24 cellular contexts compared by ENCODE assay signal in genomic region chr20:1644101-1644962, GRCh38. TPM values are rescaled to one million over a fixed set of nuclear protein-coding genes. Genes with fewer than 3 reads are reported as not detected.
A peak's percentile ranks its signal among the peaks of the same experiment; 100 is the strongest.
DNase-seq lines count a peak whose midpoint lies in the region; ATAC-seq, FAIRE-seq and TF ChIP-seq lines count a peak whose summit lies in the region.
"Had no signal": no experiment of that assay in that cellular context is flagged by ENCODE, and none has a peak within 500 bp of the region (broad histone marks: within the 10 kb centered on the region; RNA-seq: fewer than 3 reads in every experiment).

No MANE protein-coding gene starts in this region.

- H3K4me1 ChIP-seq in sigmoid colon = no peaks in the 10 kb centered on the region
- H3K4me1 ChIP-seq: BE2C, SJCRH30 had no signal

- no peaks in the 10 kb centered on the region for H3K9me3 Mint-ChIP-seq in activated naive CD4-positive, alpha-beta T cell treated with anti-CD3 and anti-CD28 coated beads, Interleukin-2, amount 50 U/mL, for 24 hours
- peaks cover 3% of the 10 kb centered on the region for H3K9me3 Mint-ChIP-seq in activated naive CD4-positive, alpha-beta T cell treated with anti-CD3 and anti-CD28 coated beads for 36 hours
- H3K9me3 Mint-ChIP-seq in stimulated activated naive B cell treated with anti-CD40 and anti-IgM and Interleukin-4, amounts not matched to agents 10 μg/mL and 1 μg/mL and 100 μg/mL, for 72 hours = peaks cover 6 to 8% of the 10 kb centered on the region in 2 donors
- peaks cover 2% of the 10 kb centered on the region for H3K9me3 Mint-ChIP-seq in activated CD8-positive, alpha-beta memory T cell treated with anti-CD3 and anti-CD28 coated beads, Interleukin-2, amount 10 ng/mL, durations not matched to agents 7 days and 5 days (ENCODE audit: low read depth)
- H3K9me3 Mint-ChIP-seq: HFFc6 had no signal

- H3K36me3 Mint-ChIP-seq in activated naive CD4-positive, alpha-beta T cell treated with anti-CD3 and anti-CD28 coated beads, Interleukin-2, amount 50 U/mL, for 24 hours = peaks cover 21% of the 10 kb centered on the region
- peaks cover 39% of the 10 kb centered on the region for H3K36me3 Mint-ChIP-seq in activated naive CD4-positive, alpha-beta T cell treated with anti-CD3 and anti-CD28 coated beads for 36 hours (ENCODE audit: low read depth)
- H3K36me3 Mint-ChIP-seq in stimulated activated naive B cell treated with anti-CD40 and anti-IgM and Interleukin-4, amounts not matched to agents 10 μg/mL and 1 μg/mL and 100 μg/mL, for 72 hours = peaks cover 3 to 6% of the 10 kb centered on the region in 2 donors
- peaks cover 58% of the 10 kb centered on the region for H3K36me3 Mint-ChIP-seq in activated CD8-positive, alpha-beta memory T cell treated with anti-CD3 and anti-CD28 coated beads, Interleukin-2, amount 10 ng/mL, durations not matched to agents 7 days and 5 days

- FAIRE-seq in D721Med (lab: Jason Lieb, UNC) = no peak
- FAIRE-seq: GM12892, GM18507, H54 had no signal

- DNase-seq in activated naive CD4-positive, alpha-beta T cell treated with anti-CD3 and anti-CD28 coated beads for 36 hours = no peak
- peak; percentile 76 for DNase-seq in RPMI7951 (ENCODE audit: low read depth)
- DNase-seq in myocyte (ENCODE audit: low read depth) = peak; percentile 3
- DNase-seq in stimulated activated naive B cell treated with anti-CD40 and anti-IgM and Interleukin-4, amounts not matched to agents 10 μg/mL and 1 μg/mL and 100 μg/mL, for 72 hours = no peak
- no peak for DNase-seq in D721Med (ENCODE audit: insufficient read length, low spot score)
- no peak for DNase-seq in sigmoid colon
- no peak for DNase-seq in activated CD8-positive, alpha-beta memory T cell treated with anti-CD3 and anti-CD28 coated beads, Interleukin-2, amount 10 ng/mL, durations not matched to agents 7 days and 5 days
- DNase-seq: 8988T; BE2C; Calu3; CD4-positive, alpha-beta memory T cell; HFFc6; KG1; NCI-H187; NCI-H2107; NCI-H226; PC-3; SJCRH30 had no signal

- TF ChIP-seq POLR2A in sigmoid colon (IDR thresholded peaks at IDR 0.05) = no peak

- H3K9me3 ChIP-seq in sigmoid colon = peaks cover 0 to 2% (median 0%) of the 10 kb centered on the region in 4 donors
- H3K9me3 ChIP-seq: BE2C, SJCRH30 had no signal

- no peaks in the 10 kb centered on the region for H3K27me3 ChIP-seq in sigmoid colon

- H3K27ac ChIP-seq in sigmoid colon = no peak overlapping the region
- H3K27ac ChIP-seq: SJCRH30 had no signal

- no peaks in the 10 kb centered on the region for H3K36me3 ChIP-seq in sigmoid colon
- H3K36me3 ChIP-seq: BE2C, SJCRH30 had no signal

- no peak for TF ChIP-seq EP300 in sigmoid colon (IDR thresholded peaks at IDR 0.05)

- 92 to 95% methylated on average over 8 of the region's 8 CpGs for WGBS in sigmoid colon, 2 donors

- H3K4me1 Mint-ChIP-seq in activated naive CD4-positive, alpha-beta T cell treated with anti-CD3 and anti-CD28 coated beads, Interleukin-2, amount 50 U/mL, for 24 hours = peaks cover 42% of the 10 kb centered on the region
- H3K4me1 Mint-ChIP-seq in activated naive CD4-positive, alpha-beta T cell treated with anti-CD3 and anti-CD28 coated beads for 36 hours (ENCODE audit: low read depth) = peaks cover 57% of the 10 kb centered on the region
- peaks cover 0 to 5% of the 10 kb centered on the region in 2 donors for H3K4me1 Mint-ChIP-seq in stimulated activated naive B cell treated with anti-CD40 and anti-IgM and Interleukin-4, amounts not matched to agents 10 μg/mL and 1 μg/mL and 100 μg/mL, for 72 hours
- H3K4me1 Mint-ChIP-seq in activated CD8-positive, alpha-beta memory T cell treated with anti-CD3 and anti-CD28 coated beads, Interleukin-2, amount 10 ng/mL, durations not matched to agents 7 days and 5 days = peaks cover 31% of the 10 kb centered on the region

- no peak overlapping the region for H3K4me3 Mint-ChIP-seq in activated naive CD4-positive, alpha-beta T cell treated with anti-CD3 and anti-CD28 coated beads, Interleukin-2, amount 50 U/mL, for 24 hours
- H3K4me3 Mint-ChIP-seq in activated naive CD4-positive, alpha-beta T cell treated with anti-CD3 and anti-CD28 coated beads for 36 hours = no peak overlapping the region
- no peak overlapping the region for H3K4me3 Mint-ChIP-seq in stimulated activated naive B cell treated with anti-CD40 and anti-IgM and Interleukin-4, amounts not matched to agents 10 μg/mL and 1 μg/mL and 100 μg/mL, for 72 hours
- H3K4me3 Mint-ChIP-seq in activated CD8-positive, alpha-beta memory T cell treated with anti-CD3 and anti-CD28 coated beads, Interleukin-2, amount 10 ng/mL, durations not matched to agents 7 days and 5 days = no peak overlapping the region
- H3K4me3 Mint-ChIP-seq: CD4-positive, alpha-beta memory T cell; HFFc6 had no signal

- peak; percentile 60 to 83 for ATAC-seq in stimulated activated naive B cell treated with anti-CD40 and anti-IgM and Interleukin-4, amounts not matched to agents 10 μg/mL and 1 μg/mL and 100 μg/mL, for 72 hours (replicated peaks)
- ATAC-seq in activated CD8-positive, alpha-beta memory T cell treated with anti-CD3 and anti-CD28 coated beads, Interleukin-2, amount 10 ng/mL, durations not matched to agents 7 days and 5 days = no peak
- ATAC-seq: PC-3 had no signal

- CTCF ChIA-PET in activated naive CD4-positive, alpha-beta T cell treated with anti-CD3 and anti-CD28 coated beads for 36 hours (lab: Charles Lee) = interaction anchor here (0.6 to 1.2 kb wide), 2 partner anchors 133 to 524 kb away, joined by 4 to 5 read pairs; no protein-coding TSS in a partner anchor
- CTCF ChIA-PET in activated CD8-positive, alpha-beta memory T cell treated with anti-CD3 and anti-CD28 coated beads, Interleukin-2, amount 10 ng/mL, durations not matched to agents 7 days and 5 days (lab: Charles Lee) = no interaction called here

- H3K4me3 ChIP-seq in sigmoid colon = no peak overlapping the region
- H3K4me3 ChIP-seq: SJCRH30 had no signal

- no peaks in the 10 kb centered on the region for H3K27me3 Mint-ChIP-seq in activated naive CD4-positive, alpha-beta T cell treated with anti-CD3 and anti-CD28 coated beads, Interleukin-2, amount 50 U/mL, for 24 hours
- H3K27me3 Mint-ChIP-seq in activated naive CD4-positive, alpha-beta T cell treated with anti-CD3 and anti-CD28 coated beads for 36 hours (ENCODE audit: low read depth) = no peaks in the 10 kb centered on the region
- H3K27me3 Mint-ChIP-seq in stimulated activated naive B cell treated with anti-CD40 and anti-IgM and Interleukin-4, amounts not matched to agents 10 μg/mL and 1 μg/mL and 100 μg/mL, for 72 hours = no peaks in the 10 kb centered on the region
- no peaks in the 10 kb centered on the region for H3K27me3 Mint-ChIP-seq in activated CD8-positive, alpha-beta memory T cell treated with anti-CD3 and anti-CD28 coated beads, Interleukin-2, amount 10 ng/mL, durations not matched to agents 7 days and 5 days
- H3K27me3 Mint-ChIP-seq: CD4-positive, alpha-beta memory T cell had no signal

- peak overlapping the region; percentile 68 for H3K27ac Mint-ChIP-seq in activated naive CD4-positive, alpha-beta T cell treated with anti-CD3 and anti-CD28 coated beads, Interleukin-2, amount 50 U/mL, for 24 hours
- H3K27ac Mint-ChIP-seq in activated naive CD4-positive, alpha-beta T cell treated with anti-CD3 and anti-CD28 coated beads for 36 hours = no peak overlapping the region
- no peak overlapping the region for H3K27ac Mint-ChIP-seq in stimulated activated naive B cell treated with anti-CD40 and anti-IgM and Interleukin-4, amounts not matched to agents 10 μg/mL and 1 μg/mL and 100 μg/mL, for 72 hours
- no peak overlapping the region for H3K27ac Mint-ChIP-seq in activated CD8-positive, alpha-beta memory T cell treated with anti-CD3 and anti-CD28 coated beads, Interleukin-2, amount 10 ng/mL, durations not matched to agents 7 days and 5 days
- H3K27ac Mint-ChIP-seq: HFFc6 had no signal

- intact Hi-C loops in activated naive CD4-positive, alpha-beta T cell treated with anti-CD3 and anti-CD28 coated beads for 36 hours (cut with micrococcal nuclease) = no loop called here
- intact Hi-C loops in sigmoid colon (cut with DNase I) = no loop called here

- TF ChIP-seq CTCF in D721Med (IDR thresholded peaks at IDR 0.05; ENCODE audit: insufficient read depth, missing control alignments) = no peak
- TF ChIP-seq CTCF in sigmoid colon (IDR thresholded peaks at IDR 0.05) = no peak

RNA-seq across cellular contexts. Expression of gene SIRPG, which starts 13.2 kb away (rescaled TPM):
- 10 to 100 TPM; 35.9 to 36.3 TPM for total RNA-seq in activated naive CD4-positive, alpha-beta T cell treated with anti-CD3 and anti-CD28 coated beads for 36 hours
- total RNA-seq in RPMI7951 (2014; rRNA removed; shearing (Covaris generic)) = 2.9 and 3.1 TPM in 2 replicates
- total RNA-seq in myocyte = not detected in 2 replicates
- polyA plus RNA-seq in myocyte (2012) = not detected
- total RNA-seq in sigmoid colon = under 1 TPM in 1 of 4 donors, not detected in 3; 0.27 TPM
- 10 to 100 TPM in 1 of 3 donors, under 1 TPM in 1, not detected in 1; 0.60 to 11.0 TPM for polyA plus RNA-seq in sigmoid colon
- total RNA-seq in activated CD8-positive, alpha-beta memory T cell treated with anti-CD3 and anti-CD28 coated beads, Interleukin-2, amount 10 ng/mL, durations not matched to agents 7 days and 5 days = 100 to 1,000 TPM in 1 of 2 experiments, 10 to 100 TPM in 1; 93.8 to 122 TPM
- total RNA-seq: Calu3, HFFc6, HT-29, PC-3, SJCRH30 had no signal
- polyA plus RNA-seq: AG04450 had no signal

RNA-seq across cellular contexts. Expression of gene SIRPB1, which starts 24.5 kb away (rescaled TPM):
- 1 to 10 TPM; 1.4 to 2.0 TPM for total RNA-seq in activated naive CD4-positive, alpha-beta T cell treated with anti-CD3 and anti-CD28 coated beads for 36 hours
- 15.6 and 22.1 TPM in 2 replicates for total RNA-seq in RPMI7951 (2014; rRNA removed; shearing (Covaris generic))
- total RNA-seq in myocyte (0.19 TPM in 1 of 2 replicates, not detected in the other), sigmoid colon (1 to 10 TPM in 3 of 4 donors, under 1 TPM in 1; 0.36 to 5.2 (median 2.8) TPM)
- 0.87 TPM for polyA plus RNA-seq in myocyte (2012)
- 1 to 10 TPM in 1 of 3 donors, under 1 TPM in 1, not detected in 1; 0.98 to 2.3 TPM for polyA plus RNA-seq in sigmoid colon
- 1 to 10 TPM; 6.0 to 8.3 TPM for total RNA-seq in activated CD8-positive, alpha-beta memory T cell treated with anti-CD3 and anti-CD28 coated beads, Interleukin-2, amount 10 ng/mL, durations not matched to agents 7 days and 5 days
- total RNA-seq: HFFc6, HT-29, SJCRH30 had no signal
- polyA plus RNA-seq: AG04450 had no signal

Comparison
In these comparisons a context has a peak if more than half of its experiments do, and no peak if none do; other contexts are left out.
1. DNase-seq: peak in RPMI7951 (single experiment) and myocyte (single experiment); none in activated naive CD4-positive, alpha-beta T cell treated with anti-CD3 and anti-CD28 coated beads for 36 hours (single experiment), stimulated activated naive B cell treated with anti-CD40 and anti-IgM and Interleukin-4, amounts not matched to agents 10 μg/mL and 1 μg/mL and 100 μg/mL, for 72 hours (single experiment), D721Med (single experiment), sigmoid colon (single experiment) and activated CD8-positive, alpha-beta memory T cell treated with anti-CD3 and anti-CD28 coated beads, Interleukin-2, amount 10 ng/mL, durations not matched to agents 7 days and 5 days (single experiment).